Comparison of ENCODE assay signal across 1 cellular context in genomic region chr6:1267790-1268762, GRCh38.
A peak's percentile ranks its signal among the peaks of the same experiment; 100 is the strongest.
TF ChIP-seq lines count a peak whose summit lies in the region.

No MANE protein-coding gene starts in this region.

TF ChIP-seq in H1, 55 proteins besides CTCF, POLR2A, EP300 and RAD21:
- TF ChIP-seq TEAD4 (IDR thresholded peaks at IDR 0.05; ENCODE audit: low read depth, low read length) = peak; percentile 29; the same call in 1 of the 2 replicates
- no peak for TF ChIP-seq RFX5 (IDR thresholded peaks at IDR 0.05; ENCODE audit: borderline replicate concordance, low read depth, low read length)
